Comparison of ENCODE assay signal across 8 cellular contexts in the genomic region with DNA sequence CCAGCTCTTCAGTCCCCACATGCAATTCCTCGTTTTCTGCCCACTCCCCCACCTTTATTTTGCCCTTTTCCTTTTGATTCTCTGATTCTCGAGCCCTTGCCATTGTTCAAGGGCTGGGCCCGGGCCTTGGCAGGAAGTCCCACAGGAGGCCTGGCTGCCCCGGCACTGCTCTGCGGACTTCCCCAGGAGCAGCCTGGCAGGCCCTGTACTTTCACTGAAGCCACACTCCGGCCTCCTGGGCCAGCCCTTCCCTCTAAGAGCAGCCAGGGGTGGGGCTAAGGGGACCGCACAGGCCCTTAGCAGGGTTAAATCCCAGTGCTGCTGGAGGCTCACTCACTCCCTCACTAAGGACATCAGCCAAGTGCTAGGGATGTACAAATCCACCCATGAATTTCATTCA. TPM values are rescaled to one million over a fixed set of nuclear protein-coding genes. Genes with fewer than 3 reads are reported as not detected.
DNase-seq lines count a peak whose midpoint lies in the region; ATAC-seq and TF ChIP-seq lines count a peak whose summit lies in the region.

No MANE protein-coding gene starts in this region.

- no peak for TF ChIP-seq POLR2A in gastroesophageal sphincter (IDR thresholded peaks at IDR 0.05)
- no peak for TF ChIP-seq POLR2A in gastrocnemius medialis (IDR thresholded peaks at IDR 0.05)

- no peak for TF ChIP-seq EP300 in gastroesophageal sphincter (IDR thresholded peaks at IDR 0.05)

- in situ Hi-C loops in gastrocnemius medialis (cut with MboI; ENCODE audit: low sequenced_read_pairs in 4 of 4), result no loop called here

- peak in 1 of 2 donors; percentile 15 for DNase-seq in gastrocnemius medialis
- no peak for DNase-seq in stimulated activated naive CD4-positive, alpha-beta T cell treated with Interleukin-2 at 50 U/mL for 16 hours (lab: John Stamatoyannopoulos, UW)
- DNase-seq in NCI-H774 (lab: John Stamatoyannopoulos, UW), result no peak
- DNase-seq in activated T-cell treated with anti-CD3 and anti-CD28 coated beads, Interleukin-2, amount 50 U/mL, for 1 hour, result no peak
- no peak for DNase-seq in NCI-H2227 (lab: John Stamatoyannopoulos, UW; ENCODE audit: unreplicated experiment)

- H3K36me3 ChIP-seq in gastroesophageal sphincter, result peaks cover 0 to 8% of the 10 kb centered on the region in 2 donors
- no peaks in the 10 kb centered on the region for H3K36me3 ChIP-seq in gastrocnemius medialis

- H3K4me1 ChIP-seq in gastroesophageal sphincter (peaks cover 0 to 35% (median 7%) of the 10 kb centered on the region in 3 donors), gastrocnemius medialis (peaks cover 4 to 9% of the 10 kb centered on the region in 2 donors)

- H3K9me3 ChIP-seq in gastroesophageal sphincter (no peaks in the 10 kb centered on the region), gastrocnemius medialis (no peaks in the 10 kb centered on the region)

- TF ChIP-seq CTCF in gastroesophageal sphincter (IDR thresholded peaks at IDR 0.05) (no peak), gastrocnemius medialis (IDR thresholded peaks at IDR 0.05 in 4 of 5, conservative IDR thresholded peaks at IDR 0.05 in 1 of 5) (no peak)

- 49 to 71% methylated on average over 1 to 2 of the region's 7 CpGs for WGBS in gastroesophageal sphincter (ENCODE audit: low coverage in 1 of 2), 2 donors

- H3K4me3 ChIP-seq in gastroesophageal sphincter, result peak overlapping the region in 1 of 2 donors; percentile 68
- peak overlapping the region; percentile 10 to 73 (median 60) for H3K4me3 ChIP-seq in gastrocnemius medialis

- ATAC-seq in GM18517 (IDR thresholded peaks at IDR 0.05; ENCODE audit: unreplicated experiment), result peak; percentile 46
- ATAC-seq in HG03460 (IDR thresholded peaks at IDR 0.05; ENCODE audit: unreplicated experiment), result peak; percentile 52
- peak; percentile 43 for ATAC-seq in gastroesophageal sphincter
- ATAC-seq in gastrocnemius medialis, result no peak

- H3K27me3 ChIP-seq in gastroesophageal sphincter (peaks cover 24% of the 10 kb centered on the region), gastrocnemius medialis (peaks cover 6 to 17% (median 11%) of the 10 kb centered on the region in 3 donors)

- peak overlapping the region in 3 of 4 donors; percentile 35 to 74 (median 54) for H3K27ac ChIP-seq in gastroesophageal sphincter
- H3K27ac ChIP-seq in gastrocnemius medialis, result peak overlapping the region; percentile 55 to 80 (median 74)

- intact Hi-C loops in gastrocnemius medialis (cut with DNase I; ENCODE audit: low total_unique reads), result no loop called here

RNA-seq across cellular contexts. Expression of a gene that starts 4.1 kb away (rescaled TPM):
- total RNA-seq in gastroesophageal sphincter, result 10 to 100 TPM; 22.7 to 37.6 (median 31.1) TPM
- total RNA-seq in gastrocnemius medialis, result 10 to 100 TPM; 14.5 to 35.5 (median 23.4) TPM

Comparison
In these comparisons a context has a peak if more than half of its experiments do, and no peak if none do; other contexts are left out.
1. ATAC-seq: peak in GM18517 (single experiment), HG03460 (single experiment) and gastroesophageal sphincter (single experiment); none in gastrocnemius medialis (0 of 2).